In genomic region chr2:177212106-177212894, GRCh38 we compare ENCODE assay signal across 8 cellular contexts. TPM values are rescaled to one million over a fixed set of nuclear protein-coding genes. Genes with fewer than 3 reads are reported as not detected.
DNase-seq lines count a peak whose midpoint lies in the region; ATAC-seq, FAIRE-seq and TF ChIP-seq lines count a peak whose summit lies in the region.

Gene HNRNPA3 (plus strand): TSS chr2:177212794. CDS start chr2:177212800, 6 bp downstream.

- WGBS in esophagus muscularis mucosa, result 0% methylated on average over 24 of the region's 74 CpGs

- DNase-seq in DND-41, result peak; percentile 99
- DNase-seq in RCC 7860 (ENCODE audit: low spot score), result peak; percentile 96
- DNase-seq in activated T-cell treated with anti-CD3 and anti-CD28 coated beads, Interleukin-2, amount 50 U/mL, for 72 hours, result peak; percentile 100
- peak; percentile 100 for DNase-seq in esophagus muscularis mucosa (ENCODE audit: extremely low spot score)
- peak; percentile 97 to 99 for DNase-seq in stimulated activated CD8-positive, alpha-beta memory T cell treated with anti-CD3 and anti-CD28 coated beads, Interleukin-7, amount 100 ng/mL, for 4 hours (ENCODE audit: low read depth in 2 of 2)

- no peaks in the 10 kb centered on the region for H3K27me3 ChIP-seq in DND-41 (ENCODE audit: insufficient read depth, low read length, poor library complexity)
- H3K27me3 ChIP-seq in esophagus muscularis mucosa, result no peaks in the 10 kb centered on the region
- H3K27me3 ChIP-seq in muscle layer of duodenum (ENCODE audit: low read depth, low read length), result no peaks in the 10 kb centered on the region

- H3K27ac ChIP-seq in DND-41 (ENCODE audit: low read length) (peak within 1 kb of the TSS; percentile 98), KOPT-K1 (ENCODE audit: low read depth, low read length, poor library complexity, severe bottlenecking) (peak within 1 kb of the TSS; percentile 86), esophagus muscularis mucosa (replicated peaks in 1 of 4) (peak within 1 kb of the TSS; percentile 99 to 100 (median 99)), muscle layer of duodenum (ENCODE audit: low read length) (peak within 1 kb of the TSS; percentile 97)

- TF ChIP-seq POLR2A in esophagus muscularis mucosa (IDR thresholded peaks at IDR 0.05; ENCODE audit: low read depth), result peak; percentile 85

- no peaks in the 10 kb centered on the region for H3K27me3 Mint-ChIP-seq in activated T-cell treated with anti-CD3 and anti-CD28 coated beads, Interleukin-2, amount 50 U/mL, for 72 hours (ENCODE audit: low read depth)

- intact Hi-C loops in esophagus muscularis mucosa (cut with DNase I), result loop anchor here (1.0 to 5.0 kb wide), 2 partner anchors 45 to 53 kb away; no protein-coding TSS in a partner anchor

- peak within 1 kb of the TSS; percentile 77 for H2AFZ ChIP-seq in DND-41 (ENCODE audit: low read depth, low read length)

- H3K4me3 ChIP-seq in DND-41 (ENCODE audit: low read depth in 1 of 2, low read length in 2 of 2) (peak within 1 kb of the TSS; percentile 81 to 90), esophagus muscularis mucosa (peak within 1 kb of the TSS; percentile 84 to 91 (median 90)), muscle layer of duodenum (ENCODE audit: low read depth in 1 of 2, low read length in 2 of 2) (peak within 1 kb of the TSS; percentile 80 to 90)

- H3K36me3 ChIP-seq in DND-41 (ENCODE audit: insufficient read depth, low read length) (peaks cover 40% of the 10 kb centered on the region), KOPT-K1 (ENCODE audit: insufficient read depth, low read length) (peaks cover 36% of the 10 kb centered on the region), esophagus muscularis mucosa (peaks cover 13 to 26% (median 14%) of the 10 kb centered on the region in 4 donors), muscle layer of duodenum (ENCODE audit: control insufficient read depth in 1 of 2, insufficient read depth in 2 of 2, low read length in 2 of 2) (peaks cover 22 to 23% of the 10 kb centered on the region in 2 donors)

- H3K36me3 Mint-ChIP-seq in activated T-cell treated with anti-CD3 and anti-CD28 coated beads, Interleukin-2, amount 50 U/mL, for 72 hours (ENCODE audit: insufficient read depth in 2 of 2), result peaks cover 14 to 41% of the 10 kb centered on the region in 2 donors

- peak; percentile 65 for TF ChIP-seq EP300 in esophagus muscularis mucosa (IDR thresholded peaks at IDR 0.05)

- no peaks in the 10 kb centered on the region for H3K9me3 ChIP-seq in DND-41 (ENCODE audit: insufficient read depth, low read length, severe bottlenecking)
- no peaks in the 10 kb centered on the region for H3K9me3 ChIP-seq in KOPT-K1 (ENCODE audit: insufficient read depth, low read length, poor library complexity, severe bottlenecking)
- no peaks in the 10 kb centered on the region for H3K9me3 ChIP-seq in esophagus muscularis mucosa
- no peaks in the 10 kb centered on the region for H3K9me3 ChIP-seq in muscle layer of duodenum (ENCODE audit: control insufficient read depth in 1 of 2, low read length in 2 of 2)

- H3K4me2 ChIP-seq in DND-41 (ENCODE audit: insufficient read depth, low read length), result peak within 1 kb of the TSS; percentile 78

- H3K27ac Mint-ChIP-seq in activated T-cell treated with anti-CD3 and anti-CD28 coated beads, Interleukin-2, amount 50 U/mL, for 72 hours, result peak within 1 kb of the TSS; percentile 99

- H3K4me3 Mint-ChIP-seq in activated T-cell treated with anti-CD3 and anti-CD28 coated beads, Interleukin-2, amount 50 U/mL, for 72 hours, result peak within 1 kb of the TSS; percentile 88 to 94

- peaks cover 43% of the 10 kb centered on the region for H3K4me1 ChIP-seq in DND-41 (ENCODE audit: insufficient read depth, low read length)
- peaks cover 39 to 53% (median 50%) of the 10 kb centered on the region in 4 donors for H3K4me1 ChIP-seq in esophagus muscularis mucosa
- peaks cover 9 to 36% of the 10 kb centered on the region in 2 donors for H3K4me1 ChIP-seq in muscle layer of duodenum (ENCODE audit: control insufficient read depth in 1 of 2, insufficient read depth in 2 of 2, low read length in 2 of 2)

- peak within 1 kb of the TSS; percentile 98 for H3K9ac ChIP-seq in DND-41 (ENCODE audit: low read depth, low read length)

- FAIRE-seq in RCC 7860 (lab: Jason Lieb, UNC), result peak; percentile 45

- H4K20me1 ChIP-seq in DND-41 (ENCODE audit: insufficient read depth, low read length), result peaks cover 35% of the 10 kb centered on the region

- TF ChIP-seq CTCF in DND-41 (IDR thresholded peaks at IDR 0.05; ENCODE audit: borderline replicate concordance, extremely low read depth, low read length, poor library complexity, severe bottlenecking), result no peak
- TF ChIP-seq CTCF in esophagus muscularis mucosa (IDR thresholded peaks at IDR 0.05), result peak; percentile 15 to 41 (median 24)

- no peaks in the 10 kb centered on the region for H3K9me3 Mint-ChIP-seq in activated T-cell treated with anti-CD3 and anti-CD28 coated beads, Interleukin-2, amount 50 U/mL, for 72 hours

- H3K79me2 ChIP-seq in DND-41 (ENCODE audit: insufficient read depth, low read length), result peaks cover 73% of the 10 kb centered on the region

- ATAC-seq in DND-41 (ENCODE audit: insufficient read depth, low read depth), result peak; percentile 83
- ATAC-seq in GM21786 (IDR thresholded peaks at IDR 0.05; ENCODE audit: unreplicated experiment), result peak; percentile 90
- ATAC-seq in activated T-cell treated with anti-CD3 and anti-CD28 coated beads, Interleukin-2, amount 50 U/mL, for 72 hours (replicated peaks in 1 of 2), result peak; percentile 88 to 89

- peaks cover 64% of the 10 kb centered on the region for H3K4me1 Mint-ChIP-seq in activated T-cell treated with anti-CD3 and anti-CD28 coated beads, Interleukin-2, amount 50 U/mL, for 72 hours (ENCODE audit: low read depth)

RNA-seq across cellular contexts. Expression of gene HNRNPA3, which starts in this region (rescaled TPM):
- 100 to 1,000 TPM; 140 to 148 TPM for total RNA-seq in activated T-cell treated with anti-CD3 and anti-CD28 coated beads, Interleukin-2, amount 50 U/mL, for 72 hours
- 10 to 100 TPM; 59.2 to 72.3 (median 64.3) TPM for total RNA-seq in esophagus muscularis mucosa

Comparison
In these comparisons a context has a peak if more than half of its experiments do, and no peak if none do; other contexts are left out.
1. Peak in every context shown above with its lines: DNase-seq, ATAC-seq, H3K4me3 ChIP-seq and H3K27ac ChIP-seq.